In the genomic region with DNA sequence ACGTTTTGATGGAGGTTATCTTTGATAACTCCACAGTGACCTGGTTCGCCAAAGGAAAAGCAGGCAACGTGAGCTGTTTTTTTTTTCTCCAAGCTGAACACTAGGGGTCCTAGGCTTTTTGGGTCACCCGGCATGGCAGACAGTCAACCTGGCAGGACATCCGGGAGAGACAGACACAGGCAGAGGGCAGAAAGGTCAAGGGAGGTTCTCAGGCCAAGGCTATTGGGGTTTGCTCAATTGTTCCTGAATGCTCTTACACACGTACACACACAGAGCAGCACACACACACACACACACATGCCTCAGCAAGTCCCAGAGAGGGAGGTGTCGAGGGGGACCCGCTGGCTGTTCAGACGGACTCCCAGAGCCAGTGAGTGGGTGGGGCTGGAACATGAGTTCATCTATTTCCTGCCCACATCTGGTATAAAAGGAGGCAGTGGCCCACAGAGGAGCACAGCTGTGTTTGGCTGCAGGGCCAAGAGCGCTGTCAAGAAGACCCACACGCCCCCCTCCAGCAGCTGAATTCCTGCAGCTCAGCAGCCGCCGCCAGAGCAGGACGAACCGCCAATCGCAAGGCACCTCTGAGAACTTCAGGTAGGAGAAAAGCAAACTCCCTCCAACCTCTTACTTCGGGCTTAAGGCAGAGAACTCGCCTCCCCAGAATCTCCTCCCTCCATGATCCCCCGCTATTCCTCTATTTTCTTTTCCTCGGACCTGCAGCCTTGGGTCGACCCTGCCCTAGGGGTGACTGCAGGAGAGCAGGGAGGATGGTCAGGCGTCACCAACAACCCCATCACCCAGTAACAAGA, we compare ENCODE assay signal across 8 cellular contexts. TPM values are rescaled to one million over a fixed set of nuclear protein-coding genes. Genes with fewer than 3 reads are reported as not detected.
DNase-seq lines count a peak whose midpoint lies in the region; ATAC-seq and TF ChIP-seq lines count a peak whose summit lies in the region.

A gene (plus strand): TSS at position 454 of the 809 bp plus-strand sequence. CDS start 1,290 bp downstream, outside the sequence.

- H3K9me3 Mint-ChIP-seq in activated CD4-positive, alpha-beta memory T cell treated with anti-CD3 and anti-CD28 coated beads for 36 hours = no peaks in the 10 kb centered on the region
- no peaks in the 10 kb centered on the region for H3K9me3 Mint-ChIP-seq in endothelial cell (ENCODE audit: unreplicated experiment)
- H3K9me3 Mint-ChIP-seq in stimulated activated naive B cell treated with anti-CD40 and anti-IgM and Interleukin-4, amounts not matched to agents 10 μg/mL and 1 μg/mL and 100 μg/mL, for 72 hours = peaks cover 0 to 1% of the 10 kb centered on the region in 2 donors

- TF ChIP-seq CTCF in GM20000 (IDR thresholded peaks at IDR 0.05; ENCODE audit: extremely low read depth, missing control alignments) = no peak
- peak; percentile 25; the same call in 1 of the 2 replicates for TF ChIP-seq CTCF in MM.1S (IDR thresholded peaks at IDR 0.05; ENCODE audit: low read length)
- no peak for TF ChIP-seq CTCF in endothelial cell (IDR thresholded peaks at IDR 0.05; ENCODE audit: unreplicated experiment)

- intact Hi-C loops in activated CD4-positive, alpha-beta memory T cell treated with anti-CD3 and anti-CD28 coated beads for 36 hours (cut with micrococcal nuclease) = no loop called here

- peak within 1 kb of the TSS; percentile 7; the same call in 1 of the 2 replicates for H3K4me3 ChIP-seq in MM.1S (ENCODE audit: low read length)

- no peaks in the 10 kb centered on the region for H3F3A ChIP-seq in MM.1S (ENCODE audit: insufficient read depth, low read length)

- H3K27ac Mint-ChIP-seq in activated CD4-positive, alpha-beta memory T cell treated with anti-CD3 and anti-CD28 coated beads for 36 hours = peak within 1 kb of the TSS; percentile 13
- H3K27ac Mint-ChIP-seq in endothelial cell (ENCODE audit: unreplicated experiment) = peak within 1 kb of the TSS; percentile 94
- peak within 1 kb of the TSS; percentile 25 for H3K27ac Mint-ChIP-seq in stimulated activated naive B cell treated with anti-CD40 and anti-IgM and Interleukin-4, amounts not matched to agents 10 μg/mL and 1 μg/mL and 100 μg/mL, for 72 hours

- H3K36me3 ChIP-seq in MM.1S (replicated peaks; ENCODE audit: insufficient read depth, low read length) = no peaks in the 10 kb centered on the region

- no peaks in the 10 kb centered on the region for H3K36me3 Mint-ChIP-seq in activated CD4-positive, alpha-beta memory T cell treated with anti-CD3 and anti-CD28 coated beads for 36 hours
- H3K36me3 Mint-ChIP-seq in endothelial cell (ENCODE audit: low read depth, unreplicated experiment) = no peaks in the 10 kb centered on the region
- no peaks in the 10 kb centered on the region for H3K36me3 Mint-ChIP-seq in stimulated activated naive B cell treated with anti-CD40 and anti-IgM and Interleukin-4, amounts not matched to agents 10 μg/mL and 1 μg/mL and 100 μg/mL, for 72 hours

- H3K4me1 Mint-ChIP-seq in activated CD4-positive, alpha-beta memory T cell treated with anti-CD3 and anti-CD28 coated beads for 36 hours (ENCODE audit: low read depth) = peaks cover 34% of the 10 kb centered on the region
- peaks cover 30% of the 10 kb centered on the region for H3K4me1 Mint-ChIP-seq in endothelial cell (ENCODE audit: unreplicated experiment)
- H3K4me1 Mint-ChIP-seq in stimulated activated naive B cell treated with anti-CD40 and anti-IgM and Interleukin-4, amounts not matched to agents 10 μg/mL and 1 μg/mL and 100 μg/mL, for 72 hours = peaks cover 29 to 46% of the 10 kb centered on the region in 2 donors

- H3K4me3 Mint-ChIP-seq in activated CD4-positive, alpha-beta memory T cell treated with anti-CD3 and anti-CD28 coated beads for 36 hours = peak within 1 kb of the TSS; percentile 2
- H3K4me3 Mint-ChIP-seq in endothelial cell (ENCODE audit: unreplicated experiment) = no peak within 1 kb of the TSS
- H3K4me3 Mint-ChIP-seq in stimulated activated naive B cell treated with anti-CD40 and anti-IgM and Interleukin-4, amounts not matched to agents 10 μg/mL and 1 μg/mL and 100 μg/mL, for 72 hours = peak within 1 kb of the TSS; percentile 22 to 51

- peaks cover 48% of the 10 kb centered on the region for H3K27me3 Mint-ChIP-seq in activated CD4-positive, alpha-beta memory T cell treated with anti-CD3 and anti-CD28 coated beads for 36 hours
- peaks cover 13% of the 10 kb centered on the region for H3K27me3 Mint-ChIP-seq in endothelial cell (ENCODE audit: unreplicated experiment)
- peaks cover 55 to 63% of the 10 kb centered on the region in 2 donors for H3K27me3 Mint-ChIP-seq in stimulated activated naive B cell treated with anti-CD40 and anti-IgM and Interleukin-4, amounts not matched to agents 10 μg/mL and 1 μg/mL and 100 μg/mL, for 72 hours

- no peaks in the 10 kb centered on the region for H3K9me2 ChIP-seq in MM.1S (replicated peaks; ENCODE audit: insufficient read depth, low read length)

- H3K79me2 ChIP-seq in MM.1S (ENCODE audit: low read length) = no peaks in the 10 kb centered on the region

- DNase-seq in DMS153 (lab: John Stamatoyannopoulos, UW) = peak; percentile 70
- peak; percentile 76 for DNase-seq in GM20000 (ENCODE audit: low spot score)
- peak; percentile 46 for DNase-seq in MM.1S
- peak; percentile 63 for DNase-seq in activated CD4-positive, alpha-beta memory T cell treated with anti-CD3 and anti-CD28 coated beads for 36 hours
- DNase-seq in endothelial cell (ENCODE audit: low spot score) = peak; percentile 41
- peak; percentile 93 for DNase-seq in mesenteric fat pad (ENCODE audit: low spot score)
- peak; percentile 26 for DNase-seq in stimulated activated naive B cell treated with anti-CD40 and anti-IgM and Interleukin-4, amounts not matched to agents 10 μg/mL and 1 μg/mL and 100 μg/mL, for 72 hours
- DNase-seq in NCI-H446 (lab: John Stamatoyannopoulos, UW) = no peak

- no peaks in the 10 kb centered on the region for H3K9me3 ChIP-seq in MM.1S (replicated peaks; ENCODE audit: insufficient read depth, low read length)

- peaks cover 91% of the 10 kb centered on the region for H3K27me3 ChIP-seq in MM.1S (replicated peaks; ENCODE audit: insufficient read depth, low read length)

- peak within 1 kb of the TSS; percentile 56 for H3K4me2 ChIP-seq in MM.1S (ENCODE audit: low read depth, low read length)

- no peak within 1 kb of the TSS for H3K27ac ChIP-seq in MM.1S (ENCODE audit: low read length)

- H3K4me1 ChIP-seq in MM.1S (ENCODE audit: low read length) = peaks cover 16% of the 10 kb centered on the region

- peak; percentile 67 to 75 for ATAC-seq in stimulated activated naive B cell treated with anti-CD40 and anti-IgM and Interleukin-4, amounts not matched to agents 10 μg/mL and 1 μg/mL and 100 μg/mL, for 72 hours (replicated peaks)

- H4K20me1 ChIP-seq in MM.1S (ENCODE audit: insufficient read depth, low read length) = no peaks in the 10 kb centered on the region

- POLR2A ChIA-PET in activated CD4-positive, alpha-beta memory T cell treated with anti-CD3 and anti-CD28 coated beads for 36 hours (lab: Charles Lee) = no interaction called here

- peak within 1 kb of the TSS; percentile 20; the same call in 1 of the 2 replicates for H2AFZ ChIP-seq in MM.1S (ENCODE audit: low read length)

- H3K9ac ChIP-seq in MM.1S (ENCODE audit: low read length) = no peak within 1 kb of the TSS; the same call in 1 of the 2 replicates

- CTCF ChIA-PET in activated CD4-positive, alpha-beta memory T cell treated with anti-CD3 and anti-CD28 coated beads for 36 hours (lab: Charles Lee) = interaction anchor here (0.7 to 6.8 kb wide), 6 partner anchors 7 to 65 kb away, joined by 3 to 35 read pairs (median 4); no protein-coding TSS in a partner anchor

RNA-seq across cellular contexts. Expression of the gene that starts here (rescaled TPM):
- under 1 TPM in 1 of 2 experiments, not detected in 1; 0.12 TPM for total RNA-seq in activated CD4-positive, alpha-beta memory T cell treated with anti-CD3 and anti-CD28 coated beads for 36 hours
- total RNA-seq in endothelial cell (ENCODE audit: unreplicated experiment) (0.80 TPM), mesenteric fat pad (130 TPM)

Comparison
In these comparisons a context has a peak if more than half of its experiments do, and no peak if none do; other contexts are left out.
1. RNA of the gene that starts here (total RNA-seq): 130 TPM in mesenteric fat pad (single experiment); 0.80 TPM in endothelial cell (single experiment) and 0.12 TPM in activated CD4-positive, alpha-beta memory T cell treated with anti-CD3 and anti-CD28 coated beads for 36 hours; every median in the first group is over 10 times any median in the second.
2. Peak in DNase-seq in activated CD4-positive, alpha-beta memory T cell treated with anti-CD3 and anti-CD28 coated beads for 36 hours; RNA of the gene not detected or under 1 TPM.
3. Peak in DNase-seq in endothelial cell; RNA of the gene not detected or under 1 TPM.
4. DNase-seq: peak in DMS153 (single experiment), GM20000 (single experiment), MM.1S (single experiment), mesenteric fat pad (single experiment) and stimulated activated naive B cell treated with anti-CD40 and anti-IgM and Interleukin-4, amounts not matched to agents 10 μg/mL and 1 μg/mL and 100 μg/mL, for 72 hours (single experiment); none in NCI-H446 (0 of 2).
5. H3K27ac Mint-ChIP-seq: peak in every context shown above with its lines; median percentile 94 in endothelial cell; 25 in stimulated activated naive B cell treated with anti-CD40 and anti-IgM and Interleukin-4, amounts not matched to agents 10 μg/mL and 1 μg/mL and 100 μg/mL, for 72 hours; 13 in activated CD4-positive, alpha-beta memory T cell treated with anti-CD3 and anti-CD28 coated beads for 36 hours.